Comparison of ENCODE assay signal across 16 cellular contexts in genomic region chr9:100575765-100576368, GRCh38. TPM values are rescaled to one million over a fixed set of nuclear protein-coding genes. Genes with fewer than 3 reads are reported as not detected.
DNase-seq lines count a peak whose midpoint lies in the region; ATAC-seq and TF ChIP-seq lines count a peak whose summit lies in the region.
"Had no signal": no experiment of that assay in that cellular context is flagged by ENCODE, and none has a peak within 500 bp of the region (broad histone marks: within the 10 kb centered on the region; RNA-seq: fewer than 3 reads in every experiment).

No MANE protein-coding gene starts in this region.

- CTCF ChIA-PET in PC-3 (lab: Charles Lee): interaction anchor here (1.0 kb wide), 1 partner anchor 26 kb away, joined by 3 read pairs; no protein-coding TSS in a partner anchor

- H3K27me3 ChIP-seq in PC-3 (ENCODE audit: low read length) (no peaks in the 10 kb centered on the region), psoas muscle (ENCODE audit: insufficient read depth in 3 of 3, low read length in 2 of 3) (no peaks in the 10 kb centered on the region), WERI-Rb-1 (ENCODE audit: insufficient read depth, low read depth, severe bottlenecking) (no peaks in the 10 kb centered on the region)

- H2AFZ ChIP-seq in PC-3 (ENCODE audit: low read length): no peak overlapping the region

- no peaks in the 10 kb centered on the region for H3K36me3 ChIP-seq in PC-3 (ENCODE audit: low read depth, low read length)
- no peaks in the 10 kb centered on the region for H3K36me3 ChIP-seq in psoas muscle (ENCODE audit: insufficient read depth in 1 of 2, low read depth in 1 of 2)
- H3K36me3 ChIP-seq in WERI-Rb-1: peaks cover 22% of the 10 kb centered on the region

- H3K27ac ChIP-seq in PC-3 (ENCODE audit: low read length) (peak overlapping the region; percentile 27), psoas muscle (peak overlapping the region; percentile 88), WERI-Rb-1 (no peak overlapping the region)
- H3K27ac ChIP-seq: C4-2B had no signal

- peaks cover 20% of the 10 kb centered on the region for H3K4me1 ChIP-seq in PC-3 (ENCODE audit: insufficient read depth, low read length)
- peaks cover 12% of the 10 kb centered on the region for H3K4me1 ChIP-seq in psoas muscle

- no peak for TF ChIP-seq CTCF in PC-3 (conservative IDR thresholded peaks at IDR 0.05; ENCODE audit: low read depth, low read length)
- no peak for TF ChIP-seq CTCF in psoas muscle (IDR thresholded peaks at IDR 0.05)
- no peak for TF ChIP-seq CTCF in WERI-Rb-1 (IDR thresholded peaks at IDR 0.05; ENCODE audit: low read depth, low read length)

- H3K9me3 ChIP-seq in PC-3 (ENCODE audit: low read length): no peaks in the 10 kb centered on the region
- no peaks in the 10 kb centered on the region for H3K9me3 ChIP-seq in psoas muscle
- no peaks in the 10 kb centered on the region for H3K9me3 ChIP-seq in WERI-Rb-1 (ENCODE audit: severe bottlenecking)

- peak overlapping the region; percentile 27 for H3K4me2 ChIP-seq in PC-3 (ENCODE audit: low read length)

- no TSS peak for BruUV-seq in PC-3 (replicated peaks; lab: Mats Ljungman, UMichigan)

- POLR2A ChIA-PET in PC-3 (lab: Charles Lee; ENCODE audit: unreplicated experiment): no interaction called here

- ATAC-seq in PC-3: peak; percentile 97
- ATAC-seq in esophagus mucosa: peak; percentile 64
- ATAC-seq in psoas muscle: peak; percentile 39 to 71 (median 60)
- ATAC-seq: Panc1 had no signal

- H3K4me3 ChIP-seq in PC-3 (ENCODE audit: low read length) (no peak overlapping the region), psoas muscle (peak overlapping the region; percentile 68), WERI-Rb-1 (ENCODE audit: low read depth, low read length) (no peak overlapping the region)

- no peaks in the 10 kb centered on the region for H3K9me2 ChIP-seq in PC-3 (replicated peaks; ENCODE audit: low read length)

- no peaks in the 10 kb centered on the region for H4K20me1 ChIP-seq in PC-3 (ENCODE audit: low read length)

- no peaks in the 10 kb centered on the region for H3F3A ChIP-seq in PC-3 (ENCODE audit: low read length, unreplicated experiment)

- DNase-seq in ELR (ENCODE audit: low read depth): peak; percentile 72
- peak; percentile 68 for DNase-seq in PC-3
- DNase-seq in psoas muscle: no peak
- DNase-seq in NCI-H1092 (lab: John Stamatoyannopoulos, UW): no peak
- DNase-seq in NK-92 (lab: John Stamatoyannopoulos, UW; ENCODE audit: unreplicated experiment): no peak
- no peak for DNase-seq in epidermal melanocyte (ENCODE audit: insufficient read length, low spot score)
- no peak for DNase-seq in WERI-Rb-1
- DNase-seq: activated CD4-positive, alpha-beta T cell treated with anti-CD3 and anti-CD28 coated beads, Interleukin-2, amount 50 U/mL, for 1 hour; activated T-cell treated with anti-CD3 and anti-CD28 coated beads, Interleukin-2, amount 50 U/mL, for 48 hours; amniotic stem cell; kidney; NCI-H1105; NCI-H446 treated with DMSO at 0.1 percent for 48 hours had no signal

- 44 to 69% (median 49%) methylated on average over 2 of the region's 2 CpGs for WGBS in psoas muscle, 3 donors

- intact Hi-C loops in PC-3 (cut with micrococcal nuclease): no loop called here
- intact Hi-C loops in psoas muscle (cut with DNase I): no loop called here

- H3K79me2 ChIP-seq in PC-3 (ENCODE audit: low read length): no peaks in the 10 kb centered on the region

- H3K9ac ChIP-seq in PC-3 (ENCODE audit: low read length): no peak overlapping the region

RNA-seq across cellular contexts. Expression of gene CAVIN4, which starts 2.0 kb away (rescaled TPM):
- total RNA-seq in PC-3 (2014; rRNA removed) (0.95 and 1.0 TPM in 2 replicates), esophagus mucosa (0.08 TPM), psoas muscle (100 to 1,000 TPM in 1 of 4 donors, 10 to 100 TPM in 3; 68.6 to 230 (median 86.9) TPM)
- polyA plus RNA-seq in psoas muscle: 10 to 100 TPM in 2 of 3 donors, 1 to 10 TPM in 1; 3.5 to 59.2 (median 25.6) TPM

Comparison
In these comparisons a context has a peak if more than half of its experiments do, and no peak if none do; other contexts are left out.
1. DNase-seq: peak in ELR (single experiment) and PC-3 (single experiment); none in psoas muscle (0 of 2), NCI-H1092 (single experiment), NK-92 (single experiment), epidermal melanocyte (single experiment) and WERI-Rb-1 (single experiment).
2. RNA of gene CAVIN4, which starts 2.0 kb away (total RNA-seq): 68.6 to 230 TPM in psoas muscle; 0.95 to 1.0 TPM in PC-3 and 0.08 TPM in esophagus mucosa (single experiment); every median in the first group is over 10 times any median in the second.
3. Peak in every context shown above with its lines, with median percentiles within 50 percentile points of each other: ATAC-seq.